Comparison of ENCODE assay signal across 23 cellular contexts in the genomic region with DNA sequence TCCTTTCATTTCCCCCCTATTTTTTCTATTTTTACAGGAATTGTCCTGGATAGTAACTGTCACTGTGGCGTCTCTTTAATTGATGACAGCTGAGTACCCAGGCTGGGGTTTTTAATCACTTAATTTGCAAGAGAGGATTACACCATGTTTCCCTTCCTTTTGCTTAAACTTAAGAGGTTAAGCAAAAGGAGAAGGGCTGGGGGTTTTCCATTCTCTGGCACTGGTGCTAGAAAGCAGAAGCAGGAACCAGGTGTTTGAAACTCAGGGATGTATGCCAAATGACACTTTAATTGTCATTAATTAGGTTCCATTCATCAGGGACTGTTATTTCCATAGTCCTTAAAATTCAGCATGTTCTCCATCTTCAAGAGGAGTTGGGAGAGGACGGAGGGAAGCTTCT.
"Had no signal": no experiment of that assay in that cellular context is flagged by ENCODE, and none has a peak within 500 bp of the region (broad histone marks: within the 10 kb centered on the region; RNA-seq: fewer than 3 reads in every experiment).

No MANE protein-coding gene starts in this region.

- H3K27me3 ChIP-seq: esophagus squamous epithelium, right atrium auricular region, thyroid gland had no signal

- ATAC-seq: activated CD8-positive, alpha-beta T cell treated with anti-CD3 and anti-CD28 coated beads for 36 hours; activated T-helper 17 cell treated with anti-CD3 and anti-CD28 coated beads, Interleukin-2, amount 50 U/mL, for 72 hours; effector memory CD8-positive, alpha-beta T cell; left cardiac atrium; naive thymus-derived CD4-positive, alpha-beta T cell had no signal

- H3K4me3 ChIP-seq: esophagus squamous epithelium, prostate gland, right atrium auricular region, thyroid gland had no signal

- FAIRE-seq: islet of Langerhans had no signal

- H3K9me3 ChIP-seq: esophagus squamous epithelium, prostate gland, right atrium auricular region, thyroid gland had no signal

- H3K36me3 Mint-ChIP-seq: brain; naive thymus-derived CD4-positive, alpha-beta T cell had no signal

- H3K4me1 ChIP-seq: esophagus squamous epithelium, prostate gland, right atrium auricular region, thyroid gland had no signal

- DNase-seq: activated CD4-positive, alpha-beta T cell treated with anti-CD3 and anti-CD28 coated beads for 48 hours; activated CD4-positive, CD25-positive, alpha-beta regulatory T cell; activated CD8-positive, alpha-beta T cell treated with anti-CD3 and anti-CD28 coated beads for 36 hours; activated naive CD4-positive, alpha-beta T cell; activated T-cell treated with anti-CD3 and anti-CD28 coated beads, Interleukin-2, amount 50 U/mL, for 1 hour; anterior cingulate cortex; caudate nucleus; effector memory CD8-positive, alpha-beta T cell; esophagus squamous epithelium; hippocampal formation; left cardiac atrium; mesenchymal stem cell; naive thymus-derived CD4-positive, alpha-beta T cell; stimulated activated CD4-positive, alpha-beta T cell treated with anti-CD3 and anti-CD28 coated beads, Interleukin-12 subunit alpha, Interleukin-12 subunit beta, amount 100 ng/mL, for 4 hours; stimulated activated CD4-positive, alpha-beta T cell treated with anti-CD3 and anti-CD28 coated beads, Interleukin-1b, Interleukin-23, amount 100 ng/mL, for 48 hours; stimulated activated CD8-positive, alpha-beta memory T cell treated with anti-CD3 and anti-CD28 coated beads, Interleukin-4, amount 100 ng/mL, for 48 hours; stimulated activated naive CD4-positive, alpha-beta T cell; thyroid gland had no signal

- H3K36me3 ChIP-seq: esophagus squamous epithelium, prostate gland, right atrium auricular region, thyroid gland had no signal

- H3K9me3 Mint-ChIP-seq: brain had no signal

- H3K27ac Mint-ChIP-seq: activated CD8-positive, alpha-beta T cell treated with anti-CD3 and anti-CD28 coated beads for 36 hours; activated T-helper 17 cell treated with anti-CD3 and anti-CD28 coated beads, Interleukin-2, amount 50 U/mL, for 72 hours; effector memory CD8-positive, alpha-beta T cell; naive thymus-derived CD4-positive, alpha-beta T cell had no signal

- H3K27ac ChIP-seq: esophagus squamous epithelium, prostate gland, right atrium auricular region, thyroid gland had no signal
